ENCODE assay signal across 9 cellular contexts in genomic region chr1:41432481-41433280, GRCh38. TPM values are rescaled to one million over a fixed set of nuclear protein-coding genes. Genes with fewer than 3 reads are reported as not detected.
DNase-seq lines count a peak whose midpoint lies in the region; ATAC-seq, FAIRE-seq and TF ChIP-seq lines count a peak whose summit lies in the region.
"Had no signal": no experiment of that assay in that cellular context is flagged by ENCODE, and none has a peak within 500 bp of the region (broad histone marks: within the 10 kb centered on the region; RNA-seq: fewer than 3 reads in every experiment).

No MANE protein-coding gene starts in this region.

- in situ Hi-C loops in gastrocnemius medialis (cut with MboI; ENCODE audit: low sequenced_read_pairs in 4 of 4): loop anchor here in 3 of 4 donors (5.0 to 10.0 kb wide), 3 partner anchors 108 to 165 kb away; no protein-coding TSS in a partner anchor

- peak overlapping the region; percentile 41 for H3K9ac ChIP-seq in astrocyte (ENCODE audit: low read length)

- peaks cover 42% of the 10 kb centered on the region for H3K4me1 Mint-ChIP-seq in astrocyte (ENCODE audit: low read depth, unreplicated experiment)

- H3K27me3 ChIP-seq in astrocyte (ENCODE audit: insufficient read depth, low read length) (no peaks in the 10 kb centered on the region), gastrocnemius medialis (no peaks in the 10 kb centered on the region)
- H3K27me3 ChIP-seq: BLaER1 treated with 17β-estradiol and CSF1 and Interleukin-3, amounts not matched to agents 10 nM and 100 nM had no signal

- no peak for TF ChIP-seq POLR2A in gastrocnemius medialis (IDR thresholded peaks at IDR 0.05)

- H3K4me2 ChIP-seq in astrocyte (ENCODE audit: low read length): peak overlapping the region; percentile 71

- no peak overlapping the region for H3K4me3 ChIP-seq in astrocyte (ENCODE audit: insufficient read depth, low read depth, low read length)
- H3K4me3 ChIP-seq in gastrocnemius medialis: peak overlapping the region in 2 of 4 donors; percentile 11 to 29
- H3K4me3 ChIP-seq: BLaER1 treated with 17β-estradiol and CSF1 and Interleukin-3, amounts not matched to agents 10 nM and 100 nM had no signal

- no peaks in the 10 kb centered on the region for H3K9me3 ChIP-seq in astrocyte (ENCODE audit: insufficient read depth, low read depth, low read length)
- H3K9me3 ChIP-seq in gastrocnemius medialis: no peaks in the 10 kb centered on the region
- H3K9me3 ChIP-seq: BLaER1 treated with 17β-estradiol and CSF1 and Interleukin-3, amounts not matched to agents 10 nM and 100 nM had no signal

- peak overlapping the region; percentile 26 for H3K27ac Mint-ChIP-seq in astrocyte (ENCODE audit: unreplicated experiment)

- no peaks in the 10 kb centered on the region for H3K9me3 Mint-ChIP-seq in astrocyte (ENCODE audit: unreplicated experiment)

- H3K36me3 ChIP-seq in astrocyte (ENCODE audit: insufficient read depth, low read length): no peaks in the 10 kb centered on the region
- no peaks in the 10 kb centered on the region for H3K36me3 ChIP-seq in gastrocnemius medialis
- H3K36me3 ChIP-seq: BLaER1 treated with 17β-estradiol and CSF1 and Interleukin-3, amounts not matched to agents 10 nM and 100 nM had no signal

- H3K79me2 ChIP-seq in astrocyte (ENCODE audit: insufficient read depth, low read length): no peaks in the 10 kb centered on the region

- peak; percentile 91 to 96 for ATAC-seq in gastrocnemius medialis
- no peak for ATAC-seq in GM21360 (IDR thresholded peaks at IDR 0.05; ENCODE audit: unreplicated experiment)

- intact Hi-C loops in gastrocnemius medialis (cut with DNase I; ENCODE audit: low total_unique reads): loop anchor here (1.0 to 5.0 kb wide), 6 partner anchors 15 to 605 kb away; no protein-coding TSS in a partner anchor

- TF ChIP-seq CTCF in astrocyte (IDR thresholded peaks at IDR 0.05; ENCODE audit: insufficient read depth, low read depth, low read length): peak; percentile 81
- peak; percentile 91 to 99 (median 97) for TF ChIP-seq CTCF in gastrocnemius medialis (IDR thresholded peaks at IDR 0.05 in 4 of 5, conservative IDR thresholded peaks at IDR 0.05 in 1 of 5)

- H2AFZ ChIP-seq in astrocyte (ENCODE audit: low read depth, low read length): peak overlapping the region; percentile 49

- H3K4me1 ChIP-seq in astrocyte (ENCODE audit: insufficient read depth, low read length): peaks cover 45% of the 10 kb centered on the region
- H3K4me1 ChIP-seq in gastrocnemius medialis: peaks cover 14 to 19% of the 10 kb centered on the region in 2 donors

- H3K27ac ChIP-seq in astrocyte (ENCODE audit: low read depth, low read length) (peak overlapping the region; percentile 41), gastrocnemius medialis (peak overlapping the region; percentile 55 to 70 (median 67))

- no peaks in the 10 kb centered on the region for H3K36me3 Mint-ChIP-seq in astrocyte (ENCODE audit: low read depth, unreplicated experiment)

- peak; percentile 54 for FAIRE-seq in astrocyte (lab: Jason Lieb, UNC)

- H4K20me1 ChIP-seq in astrocyte (ENCODE audit: insufficient read depth, low read length): no peaks in the 10 kb centered on the region
- H4K20me1 ChIP-seq: BLaER1 treated with 17β-estradiol and CSF1 and Interleukin-3, amounts not matched to agents 10 nM and 100 nM had no signal

- peaks cover 25% of the 10 kb centered on the region for H3K27me3 Mint-ChIP-seq in astrocyte (ENCODE audit: low read depth, unreplicated experiment)

- no peak overlapping the region for H3K4me3 Mint-ChIP-seq in astrocyte (ENCODE audit: unreplicated experiment)

- DNase-seq in NCI-H2081 (lab: John Stamatoyannopoulos, UW) (peak; percentile 40), NCI-H2081 treated with DMSO at 0.1 percent for 48 hours (lab: John Stamatoyannopoulos, UW) (no peak), NCI-H1048 (lab: John Stamatoyannopoulos, UW) (peak; percentile 16), T1000 (lab: John Stamatoyannopoulos, UW) (peak; percentile 91), astrocyte (ENCODE audit: low read depth) (peak; percentile 87), hippocampal formation (lab: John Stamatoyannopoulos, UW) (peak; percentile 52 to 79), gastrocnemius medialis (peak; percentile 81 to 94)

RNA-seq across cellular contexts. Expression of gene EDN2, which starts 51.8 kb away (rescaled TPM):
- 0.45 TPM in 1 of 2 replicates, not detected in the other for total RNA-seq in astrocyte
- total RNA-seq in gastrocnemius medialis: not detected
